Comparison of ENCODE assay signal across 22 cellular contexts in the genomic region with DNA sequence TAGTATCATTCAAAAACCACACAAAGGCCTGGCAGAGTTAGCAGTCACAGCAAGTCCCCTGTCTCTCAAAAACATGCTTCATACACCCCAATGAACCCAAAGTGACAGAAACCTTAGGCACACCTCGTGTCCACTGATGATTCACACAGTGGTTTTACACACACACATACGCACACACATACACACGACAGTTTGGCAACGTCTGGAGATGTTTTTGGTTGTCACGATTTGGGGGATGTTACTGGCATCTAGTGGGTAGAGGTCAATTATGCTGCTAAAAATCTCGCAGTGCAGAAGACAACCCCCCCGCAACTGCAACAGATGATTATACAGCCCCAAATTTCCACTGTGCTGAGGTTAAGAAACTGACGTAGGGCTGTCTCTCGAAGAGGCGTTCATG.
"Had no signal": no experiment of that assay in that cellular context is flagged by ENCODE, and none has a peak within 500 bp of the region (broad histone marks: within the 10 kb centered on the region; RNA-seq: fewer than 3 reads in every experiment).

No MANE protein-coding gene starts in this region.

- H3K4me3 Mint-ChIP-seq: activated CD4-positive, alpha-beta T cell treated with anti-CD3 and anti-CD28 coated beads, Interleukin-2, amount 10 ng/mL, durations not matched to agents 7 days and 5 days; activated CD8-positive, alpha-beta memory T cell treated with anti-CD3 and anti-CD28 coated beads, Interleukin-2, amount 10 ng/mL, durations not matched to agents 7 days and 5 days; activated CD8-positive, alpha-beta T cell treated with anti-CD3 and anti-CD28 coated beads for 36 hours; activated naive CD8-positive, alpha-beta T cell treated with anti-CD3 and anti-CD28 coated beads for 36 hours; dendritic cell treated with granulocyte-macrophage colony-stimulating factor and Interleukin-4, amounts not matched to agents 40 ng/mL and 50 ng/mL, for 4 days; memory B cell; natural killer cell treated with Interleukin-12 subunit alpha and Interleukin-12 subunit beta and Interleukin-15 and Interleukin-18, amount 100 ng/mL, for 72 hours; T-helper 17 cell; type B pancreatic cell had no signal

- H3K4me1 ChIP-seq: body of pancreas, heart left ventricle, pancreas, psoas muscle, right atrium auricular region had no signal

- H3K9me3 ChIP-seq: body of pancreas, heart left ventricle, pancreas, psoas muscle, right atrium auricular region, thoracic aorta, vagina had no signal

- H3K36me3 Mint-ChIP-seq: activated CD8-positive, alpha-beta memory T cell treated with anti-CD3 and anti-CD28 coated beads, Interleukin-2, amount 10 ng/mL, durations not matched to agents 7 days and 5 days; activated naive CD8-positive, alpha-beta T cell treated with anti-CD3 and anti-CD28 coated beads for 36 hours; memory B cell; natural killer cell treated with Interleukin-12 subunit alpha and Interleukin-12 subunit beta and Interleukin-15 and Interleukin-18, amount 100 ng/mL, for 72 hours; type B pancreatic cell had no signal

- H3K27me3 Mint-ChIP-seq: activated CD8-positive, alpha-beta memory T cell treated with anti-CD3 and anti-CD28 coated beads, Interleukin-2, amount 10 ng/mL, durations not matched to agents 7 days and 5 days; dendritic cell treated with granulocyte-macrophage colony-stimulating factor and Interleukin-4, amounts not matched to agents 40 ng/mL and 50 ng/mL, for 4 days; memory B cell had no signal

- H3K4me3 ChIP-seq: body of pancreas, heart left ventricle, pancreas, psoas muscle, right atrium auricular region, thoracic aorta, vagina had no signal

- H3K27me3 ChIP-seq: body of pancreas, heart left ventricle, pancreas, right atrium auricular region, vagina had no signal

- H3K9me3 Mint-ChIP-seq: activated CD4-positive, alpha-beta T cell treated with anti-CD3 and anti-CD28 coated beads, Interleukin-2, amount 10 ng/mL, durations not matched to agents 7 days and 5 days; activated CD8-positive, alpha-beta T cell treated with anti-CD3 and anti-CD28 coated beads for 36 hours; activated naive CD8-positive, alpha-beta T cell treated with anti-CD3 and anti-CD28 coated beads for 36 hours; dendritic cell treated with granulocyte-macrophage colony-stimulating factor and Interleukin-4, amounts not matched to agents 40 ng/mL and 50 ng/mL, for 4 days; natural killer cell treated with Interleukin-12 subunit alpha and Interleukin-12 subunit beta and Interleukin-15 and Interleukin-18, amount 100 ng/mL, for 72 hours; type B pancreatic cell had no signal

- H3K36me3 ChIP-seq: heart left ventricle, pancreas, right atrium auricular region, thoracic aorta, vagina had no signal

- H3K27ac Mint-ChIP-seq: activated CD4-positive, alpha-beta T cell treated with anti-CD3 and anti-CD28 coated beads, Interleukin-2, amount 10 ng/mL, durations not matched to agents 7 days and 5 days; activated CD8-positive, alpha-beta memory T cell treated with anti-CD3 and anti-CD28 coated beads, Interleukin-2, amount 10 ng/mL, durations not matched to agents 7 days and 5 days; activated CD8-positive, alpha-beta T cell treated with anti-CD3 and anti-CD28 coated beads for 36 hours; activated naive CD8-positive, alpha-beta T cell treated with anti-CD3 and anti-CD28 coated beads for 36 hours; dendritic cell treated with granulocyte-macrophage colony-stimulating factor and Interleukin-4, amounts not matched to agents 40 ng/mL and 50 ng/mL, for 4 days; memory B cell; natural killer cell treated with Interleukin-12 subunit alpha and Interleukin-12 subunit beta and Interleukin-15 and Interleukin-18, amount 100 ng/mL, for 72 hours; T-helper 17 cell; type B pancreatic cell had no signal

- FAIRE-seq: keratinocyte, pancreas had no signal

- H3K27ac ChIP-seq: body of pancreas, heart left ventricle, pancreas, psoas muscle, right atrium auricular region, thoracic aorta, vagina had no signal

- DNase-seq: activated CD4-positive, alpha-beta T cell treated with anti-CD3 and anti-CD28 coated beads, Interleukin-2, amount 10 ng/mL, durations not matched to agents 7 days and 5 days; activated CD8-positive, alpha-beta memory T cell treated with anti-CD3 and anti-CD28 coated beads, Interleukin-2, amount 10 ng/mL, durations not matched to agents 7 days and 5 days; activated CD8-positive, alpha-beta T cell treated with anti-CD3 and anti-CD28 coated beads for 36 hours; activated naive CD8-positive, alpha-beta T cell treated with anti-CD3 and anti-CD28 coated beads for 36 hours; body of pancreas; effector CD4-positive, alpha-beta T cell; heart left ventricle; left colon; pancreas; psoas muscle; stimulated activated CD4-positive, alpha-beta T cell treated with anti-CD3 and anti-CD28 coated beads, Interleukin-4, amount 100 ng/mL, for 24 hours; stimulated activated naive CD4-positive, alpha-beta T cell treated with Interleukin-2 at 50 U/mL for 16 hours; T-helper 17 cell had no signal

- H3K4me1 Mint-ChIP-seq: activated CD4-positive, alpha-beta T cell treated with anti-CD3 and anti-CD28 coated beads, Interleukin-2, amount 10 ng/mL, durations not matched to agents 7 days and 5 days; activated CD8-positive, alpha-beta memory T cell treated with anti-CD3 and anti-CD28 coated beads, Interleukin-2, amount 10 ng/mL, durations not matched to agents 7 days and 5 days; activated naive CD8-positive, alpha-beta T cell treated with anti-CD3 and anti-CD28 coated beads for 36 hours; memory B cell had no signal

- ATAC-seq: activated CD8-positive, alpha-beta memory T cell treated with anti-CD3 and anti-CD28 coated beads, Interleukin-2, amount 10 ng/mL, durations not matched to agents 7 days and 5 days; activated CD8-positive, alpha-beta T cell treated with anti-CD3 and anti-CD28 coated beads for 36 hours; body of pancreas; esophagus mucosa; heart left ventricle; left colon; natural killer cell treated with Interleukin-12 subunit alpha and Interleukin-12 subunit beta and Interleukin-15 and Interleukin-18, amount 100 ng/mL, for 72 hours; pancreas; psoas muscle; T-helper 17 cell had no signal
